8 cellular contexts compared by ENCODE assay signal in the genomic region with DNA sequence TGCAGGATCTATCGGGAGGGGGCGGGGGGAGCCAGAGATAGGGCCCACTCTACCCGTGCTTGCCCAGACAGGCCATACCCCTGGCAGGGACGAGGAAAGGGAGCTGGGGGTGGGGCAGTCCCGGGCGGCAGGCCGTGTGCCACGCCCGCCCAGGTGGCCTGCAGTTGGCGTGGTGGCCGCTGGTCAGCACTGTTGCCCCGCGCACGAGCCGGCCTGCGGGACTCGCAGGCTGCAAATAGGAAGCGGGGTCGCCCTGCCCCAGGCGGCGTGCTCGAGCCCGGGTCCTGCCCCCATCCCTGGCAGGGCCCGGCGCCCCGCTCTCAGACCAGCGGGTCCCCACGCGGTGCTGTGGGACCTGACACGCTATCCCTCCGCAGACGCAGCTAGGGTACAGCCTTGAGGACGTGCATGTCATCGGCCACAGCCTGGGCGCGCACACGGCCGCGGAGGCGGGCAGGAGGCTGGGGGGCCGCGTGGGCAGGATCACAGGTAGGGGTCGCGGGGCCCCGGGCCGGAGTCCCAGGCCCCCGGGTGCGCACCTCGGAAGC. TPM values are rescaled to one million over a fixed set of nuclear protein-coding genes. Genes with fewer than 3 reads are reported as not detected.
DNase-seq lines count a peak whose midpoint lies in the region; ATAC-seq and TF ChIP-seq lines count a peak whose summit lies in the region.

No MANE protein-coding gene starts in this region.

- H3K4me3 ChIP-seq in Caco-2 (ENCODE audit: low read depth, low read length) (peak overlapping the region; percentile 58), NT2/D1 (ENCODE audit: insufficient read length, low read depth) (peak overlapping the region; percentile 43), gastroesophageal sphincter (peak overlapping the region in 1 of 2 donors; percentile 41)

- peak; percentile 58 to 81 for DNase-seq in Caco-2
- peak; percentile 46 for DNase-seq in NT2/D1 (ENCODE audit: low read depth, low spot score)
- DNase-seq in omental fat pad (ENCODE audit: low spot score) = no peak
- DNase-seq in NCI-H1048 (lab: John Stamatoyannopoulos, UW) = no peak
- no peak for DNase-seq in activated effector memory CD4-positive, alpha-beta T cell treated with Interleukin-2 at 50 U/mL for 16 hours

- H3K27ac ChIP-seq in gastroesophageal sphincter = no peak overlapping the region

- no peaks in the 10 kb centered on the region for H3K27me3 Mint-ChIP-seq in Caco-2 (ENCODE audit: insufficient read depth, unreplicated experiment)

- H3K4me1 ChIP-seq in Caco-2 (no peaks in the 10 kb centered on the region), NT2/D1 (ENCODE audit: insufficient read depth, insufficient read length) (no peaks in the 10 kb centered on the region), gastroesophageal sphincter (peaks cover 0 to 9% (median 0%) of the 10 kb centered on the region in 3 donors)

- ATAC-seq in gastroesophageal sphincter (no peak), omental fat pad (ENCODE audit: low FRiP score) (peak; percentile 65), HG02981 (IDR thresholded peaks at IDR 0.05; ENCODE audit: unreplicated experiment) (no peak), GM21786 (IDR thresholded peaks at IDR 0.05; ENCODE audit: unreplicated experiment) (no peak)

- no peak for TF ChIP-seq POLR2A in gastroesophageal sphincter (IDR thresholded peaks at IDR 0.05)

- CTCF ChIA-PET in Caco-2 (lab: Charles Lee) = interaction anchor here (0.6 to 2.3 kb wide), 11 partner anchors 28 to 1615 kb away, joined by 3 to 20 read pairs (median 3); no protein-coding TSS in a partner anchor

- no peak overlapping the region for H3K27ac Mint-ChIP-seq in Caco-2 (ENCODE audit: unreplicated experiment)

- POLR2A ChIA-PET in Caco-2 (lab: Charles Lee) = interaction anchor here (1.1 kb wide), 1 partner anchor 162 kb away, joined by 3 read pairs; no protein-coding TSS in a partner anchor

- peak overlapping the region; percentile 29 for H3K4me3 Mint-ChIP-seq in Caco-2 (ENCODE audit: unreplicated experiment)

- H3K36me3 ChIP-seq in Caco-2 (ENCODE audit: control insufficient read depth, insufficient read depth, low read length) = no peaks in the 10 kb centered on the region
- H3K36me3 ChIP-seq in NT2/D1 (ENCODE audit: insufficient read depth, insufficient read length, low read length) = no peaks in the 10 kb centered on the region
- no peaks in the 10 kb centered on the region for H3K36me3 ChIP-seq in gastroesophageal sphincter

- H3K36me3 Mint-ChIP-seq in Caco-2 (ENCODE audit: insufficient read depth, unreplicated experiment) = no peaks in the 10 kb centered on the region

- H3K9me3 Mint-ChIP-seq in Caco-2 (ENCODE audit: unreplicated experiment) = peaks cover 2% of the 10 kb centered on the region

- intact Hi-C loops in Caco-2 (cut with micrococcal nuclease; ENCODE audit: unreplicated experiment) = loop anchor here (1.0 to 10.0 kb wide), 3 partner anchors 55 to 547 kb away; no protein-coding TSS in a partner anchor

- H3K9me3 ChIP-seq in Caco-2 (no peaks in the 10 kb centered on the region), NT2/D1 (ENCODE audit: insufficient read depth, low read length) (no peaks in the 10 kb centered on the region), gastroesophageal sphincter (no peaks in the 10 kb centered on the region)

- H3K27me3 ChIP-seq in Caco-2 (replicated peaks; ENCODE audit: control insufficient read depth, insufficient read depth, low read length) (no peaks in the 10 kb centered on the region), NT2/D1 (ENCODE audit: insufficient read depth, insufficient read length) (peaks cover 6% of the 10 kb centered on the region), gastroesophageal sphincter (peaks cover 44% of the 10 kb centered on the region)

- peak overlapping the region; percentile 56 for H3K9ac ChIP-seq in NT2/D1 (ENCODE audit: insufficient read length, low read depth)

- BruUV-seq in Caco-2 (replicated peaks; lab: Mats Ljungman, UMichigan) = no TSS peak

- H3K4me1 Mint-ChIP-seq in Caco-2 (ENCODE audit: low read depth, unreplicated experiment) = no peaks in the 10 kb centered on the region

- WGBS in gastroesophageal sphincter (ENCODE audit: low coverage in 1 of 2), 2 donors = 0% methylated on average over 1 to 7 of the region's 49 CpGs

- no peak for TF ChIP-seq EP300 in gastroesophageal sphincter (IDR thresholded peaks at IDR 0.05)

- peak; percentile 68 to 80 for TF ChIP-seq CTCF in Caco-2 (IDR thresholded peaks at IDR 0.05; ENCODE audit: insufficient read depth in 1 of 2, low read depth in 1 of 2, low read length in 1 of 2, severe bottlenecking in 1 of 2, unreplicated experiment in 1 of 2)
- TF ChIP-seq CTCF in gastroesophageal sphincter (IDR thresholded peaks at IDR 0.05) = peak in 3 of 4 experiments; percentile 24 to 57 (median 35)
- no peak for TF ChIP-seq CTCF in omental fat pad (IDR thresholded peaks at IDR 0.05)

RNA-seq across cellular contexts. Expression of gene PNLIPRP2, which starts 6.7 kb away (rescaled TPM):
- 0.67 and 1.00 TPM in 2 replicates for total RNA-seq in Caco-2 (2022)
- total RNA-seq in gastroesophageal sphincter = not detected
- total RNA-seq in omental fat pad = not detected

RNA-seq across cellular contexts. Expression of gene PNLIPRP1, which starts 36.7 kb away (rescaled TPM):
- total RNA-seq in Caco-2 (2022) (not detected in 2 replicates), gastroesophageal sphincter (not detected), omental fat pad (not detected)

Comparison
In these comparisons a context has a peak if more than half of its experiments do, and no peak if none do; other contexts are left out.
1. DNase-seq: peak in Caco-2 (2 of 2) and NT2/D1 (single experiment); none in omental fat pad (single experiment), NCI-H1048 (single experiment) and activated effector memory CD4-positive, alpha-beta T cell treated with Interleukin-2 at 50 U/mL for 16 hours (single experiment).
2. CTCF ChIP-seq: peak in Caco-2 (2 of 2) and gastroesophageal sphincter (3 of 4); none in omental fat pad (0 of 3).